1 cellular context compared by ENCODE assay signal in the genomic region with DNA sequence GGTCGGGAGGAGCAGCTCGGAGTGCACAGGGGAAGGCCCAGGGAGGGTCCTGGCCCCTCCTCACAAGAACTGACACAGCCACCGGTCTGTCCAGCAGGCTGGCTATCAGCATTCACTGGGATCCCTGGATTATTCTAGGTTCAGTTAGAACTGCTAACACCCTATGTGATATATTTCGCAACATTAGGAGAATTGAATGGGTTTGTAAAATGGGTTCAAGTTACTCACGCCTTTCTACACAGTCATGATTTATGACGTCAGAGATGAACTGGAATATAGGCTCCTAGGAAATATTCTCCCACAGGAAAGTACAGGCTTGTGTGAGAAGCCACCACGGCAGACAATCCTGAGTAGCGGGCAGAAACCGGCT.
TF ChIP-seq lines count a peak whose summit lies in the region.

No MANE protein-coding gene starts in this region.

TF ChIP-seq in SK-N-SH treated with all-trans-retinoic acid at 6 μM for 48 hours, 23 proteins besides CTCF, POLR2A, EP300 and RAD21 (continued from another document):
- TF ChIP-seq, protein P1, sequence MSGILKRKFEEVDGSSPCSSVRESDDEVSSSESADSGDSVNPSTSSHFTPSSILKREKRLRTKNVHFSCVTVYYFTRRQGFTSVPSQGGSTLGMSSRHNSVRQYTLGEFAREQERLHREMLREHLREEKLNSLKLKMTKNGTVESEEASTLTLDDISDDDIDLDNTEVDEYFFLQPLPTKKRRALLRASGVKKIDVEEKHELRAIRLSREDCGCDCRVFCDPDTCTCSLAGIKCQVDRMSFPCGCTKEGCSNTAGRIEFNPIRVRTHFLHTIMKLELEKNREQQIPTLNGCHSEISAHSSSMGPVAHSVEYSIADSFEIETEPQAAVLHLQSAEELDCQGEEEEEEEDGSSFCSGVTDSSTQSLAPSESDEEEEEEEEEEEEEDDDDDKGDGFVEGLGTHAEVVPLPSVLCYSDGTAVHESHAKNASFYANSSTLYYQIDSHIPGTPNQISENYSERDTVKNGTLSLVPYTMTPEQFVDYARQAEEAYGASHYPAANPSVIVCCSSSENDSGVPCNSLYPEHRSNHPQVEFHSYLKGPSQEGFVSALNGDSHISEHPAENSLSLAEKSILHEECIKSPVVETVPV (CRISPR knock-in tag; IDR thresholded peaks at IDR 0.05) = no peak
